ENCODE assay signal across 8 cellular contexts in the genomic region with DNA sequence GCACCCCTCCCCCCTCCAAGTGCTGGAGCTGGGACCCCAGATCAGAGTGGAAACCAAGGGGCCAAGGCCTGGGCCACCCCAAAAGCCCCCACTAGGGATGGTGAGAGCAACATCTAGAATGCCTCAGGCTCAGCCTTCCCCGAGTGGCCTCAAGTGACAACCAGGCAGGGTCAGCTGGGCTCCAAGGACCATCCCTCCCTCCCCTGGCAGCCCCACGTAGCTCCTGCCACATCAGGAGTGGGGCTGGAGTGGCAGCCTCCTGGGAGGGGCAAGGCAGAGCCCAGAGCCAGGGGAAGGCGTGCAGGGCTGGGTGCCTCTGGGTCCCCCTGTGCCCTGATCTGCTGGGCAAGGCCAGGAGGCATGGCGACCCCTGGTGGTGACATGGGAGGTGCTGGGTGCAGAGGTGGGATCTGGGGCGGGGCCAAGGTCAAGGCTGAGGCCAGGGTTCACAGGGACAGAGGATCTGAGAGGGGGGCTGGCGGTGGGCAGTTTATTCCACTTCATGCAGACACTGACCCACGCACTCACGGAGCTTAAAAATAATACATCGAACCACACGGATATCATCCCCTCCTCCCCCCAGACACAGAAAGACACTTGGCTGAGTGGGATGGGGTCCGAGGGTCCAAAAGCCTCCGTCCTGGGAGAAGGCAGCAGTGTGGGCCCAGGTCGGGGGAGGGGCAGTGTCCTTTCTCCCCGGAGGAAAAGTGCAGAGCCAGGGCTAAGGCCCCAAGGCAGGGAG. TPM values are rescaled to one million over a fixed set of nuclear protein-coding genes. Genes with fewer than 3 reads are reported as not detected.
DNase-seq lines count a peak whose midpoint lies in the region; ATAC-seq and TF ChIP-seq lines count a peak whose summit lies in the region.

No MANE protein-coding gene starts in this region.

- no peak overlapping the region for H3K27ac ChIP-seq in MM.1S (ENCODE audit: low read length)
- no peak overlapping the region for H3K27ac ChIP-seq in SU-DHL-6 (ENCODE audit: low read depth, low read length)
- no peak overlapping the region for H3K27ac ChIP-seq in right atrium auricular region

- H3K4me2 ChIP-seq in MM.1S (ENCODE audit: low read depth, low read length) (no peak overlapping the region), SU-DHL-6 (ENCODE audit: low read depth, low read length, poor library complexity, severe bottlenecking) (no peak overlapping the region)

- no peaks in the 10 kb centered on the region for H3K27me3 ChIP-seq in MM.1S (replicated peaks; ENCODE audit: insufficient read depth, low read length)
- no peaks in the 10 kb centered on the region for H3K27me3 ChIP-seq in SU-DHL-6 (ENCODE audit: low read length)
- H3K27me3 ChIP-seq in right atrium auricular region = no peaks in the 10 kb centered on the region

- no peaks in the 10 kb centered on the region for H3K27me3 Mint-ChIP-seq in activated naive CD8-positive, alpha-beta T cell treated with anti-CD3 and anti-CD28 coated beads for 36 hours

- H3K36me3 ChIP-seq in MM.1S (replicated peaks; ENCODE audit: insufficient read depth, low read length) (no peaks in the 10 kb centered on the region), SU-DHL-6 (ENCODE audit: low read length) (no peaks in the 10 kb centered on the region), right atrium auricular region (peaks cover 25% of the 10 kb centered on the region)

- intact Hi-C loops in sciatic nerve (cut with DNase I) = loop anchor here (5.0 kb wide), 1 partner anchor 47 kb away; no protein-coding TSS in a partner anchor

- no peak overlapping the region for H3K4me3 Mint-ChIP-seq in activated naive CD8-positive, alpha-beta T cell treated with anti-CD3 and anti-CD28 coated beads for 36 hours

- peak; percentile 83 for ATAC-seq in sciatic nerve
- no peak for ATAC-seq in GM21786 (IDR thresholded peaks at IDR 0.05; ENCODE audit: unreplicated experiment)

- no peaks in the 10 kb centered on the region for H3K9me3 Mint-ChIP-seq in activated naive CD8-positive, alpha-beta T cell treated with anti-CD3 and anti-CD28 coated beads for 36 hours

- no peak overlapping the region for H3K4me3 ChIP-seq in MM.1S (ENCODE audit: low read length)
- H3K4me3 ChIP-seq in SU-DHL-6 (ENCODE audit: insufficient read depth, low read length, poor library complexity, severe bottlenecking) = no peak overlapping the region
- no peak overlapping the region for H3K4me3 ChIP-seq in right atrium auricular region

- H3K9me2 ChIP-seq in MM.1S (replicated peaks; ENCODE audit: insufficient read depth, low read length) (no peaks in the 10 kb centered on the region), SU-DHL-6 (replicated peaks; ENCODE audit: insufficient read depth, low read length) (no peaks in the 10 kb centered on the region)

- TF ChIP-seq CTCF in AG09319 (IDR thresholded peaks at IDR 0.05; ENCODE audit: low read depth, low read length) (peak; percentile 88), MM.1S (IDR thresholded peaks at IDR 0.05; ENCODE audit: low read length) (peak; percentile 95), SU-DHL-6 (IDR thresholded peaks at IDR 0.05; ENCODE audit: insufficient read depth, low read length, poor library complexity, severe bottlenecking) (peak; percentile 95), right atrium auricular region (IDR thresholded peaks at IDR 0.05) (peak; percentile 83 to 93)

- no peak overlapping the region for H3K27ac Mint-ChIP-seq in activated naive CD8-positive, alpha-beta T cell treated with anti-CD3 and anti-CD28 coated beads for 36 hours

- peaks cover 4% of the 10 kb centered on the region for H3K36me3 Mint-ChIP-seq in activated naive CD8-positive, alpha-beta T cell treated with anti-CD3 and anti-CD28 coated beads for 36 hours

- H4K20me1 ChIP-seq in MM.1S (ENCODE audit: insufficient read depth, low read length) (no peaks in the 10 kb centered on the region), SU-DHL-6 (ENCODE audit: low read depth, low read length) (no peaks in the 10 kb centered on the region)

- DNase-seq in AG09319 (ENCODE audit: extremely low read depth, low read depth) (no peak), GM19238 (ENCODE audit: insufficient read length, low spot score) (peak; percentile 92), MM.1S (peak; percentile 73), right atrium auricular region (ENCODE audit: low spot score) (peak; percentile 78), sciatic nerve (ENCODE audit: low spot score) (peak; percentile 93)
- peak; percentile 91 for DNase-seq in activated naive CD8-positive, alpha-beta T cell treated with anti-CD3 and anti-CD28 coated beads for 36 hours

- H2AFZ ChIP-seq in MM.1S (ENCODE audit: low read length) = no peak overlapping the region
- H2AFZ ChIP-seq in SU-DHL-6 (ENCODE audit: low read depth, low read length, severe bottlenecking) = no peak overlapping the region

- H3K9ac ChIP-seq in MM.1S (ENCODE audit: low read length) (no peak overlapping the region), SU-DHL-6 (ENCODE audit: low read length) (no peak overlapping the region; the same call in 1 of the 2 replicates)

- no peaks in the 10 kb centered on the region for H3K4me1 ChIP-seq in MM.1S (ENCODE audit: low read length)
- H3K4me1 ChIP-seq in right atrium auricular region = peaks cover 0 to 25% of the 10 kb centered on the region in 2 donors

- H3K9me3 ChIP-seq in MM.1S (replicated peaks; ENCODE audit: insufficient read depth, low read length) = no peaks in the 10 kb centered on the region
- no peaks in the 10 kb centered on the region for H3K9me3 ChIP-seq in SU-DHL-6 (ENCODE audit: insufficient read depth, low read length)
- H3K9me3 ChIP-seq in right atrium auricular region = no peaks in the 10 kb centered on the region

- H3F3A ChIP-seq in MM.1S (ENCODE audit: insufficient read depth, low read length) = no peaks in the 10 kb centered on the region
- no peaks in the 10 kb centered on the region for H3F3A ChIP-seq in SU-DHL-6 (ENCODE audit: insufficient read depth)

- H3K79me2 ChIP-seq in MM.1S (ENCODE audit: low read length) = no peaks in the 10 kb centered on the region
- H3K79me2 ChIP-seq in SU-DHL-6 (ENCODE audit: insufficient read depth, low read length) = no peaks in the 10 kb centered on the region

- H3K4me1 Mint-ChIP-seq in activated naive CD8-positive, alpha-beta T cell treated with anti-CD3 and anti-CD28 coated beads for 36 hours = peaks cover 1% of the 10 kb centered on the region

RNA-seq across cellular contexts. Expression of gene EHD1, which starts 15.8 kb away (rescaled TPM):
- 100 to 1,000 TPM; 103 to 112 TPM for total RNA-seq in activated naive CD8-positive, alpha-beta T cell treated with anti-CD3 and anti-CD28 coated beads for 36 hours
- 10 to 100 TPM; 29.5 to 34.1 TPM for total RNA-seq in right atrium auricular region
- 64.5 TPM for total RNA-seq in sciatic nerve

RNA-seq across cellular contexts. Expression of gene ATG2A, which starts 22.8 kb away (rescaled TPM):
- total RNA-seq in activated naive CD8-positive, alpha-beta T cell treated with anti-CD3 and anti-CD28 coated beads for 36 hours = 10 to 100 TPM; 17.3 to 18.0 TPM
- total RNA-seq in right atrium auricular region (10 to 100 TPM; 16.0 to 24.1 TPM), sciatic nerve (28.0 TPM)

RNA-seq across cellular contexts. Expression of gene PPP2R5B, which starts 30.2 kb away (rescaled TPM):
- 10 to 100 TPM; 11.3 to 11.4 TPM for total RNA-seq in activated naive CD8-positive, alpha-beta T cell treated with anti-CD3 and anti-CD28 coated beads for 36 hours
- total RNA-seq in right atrium auricular region (10 to 100 TPM; 21.5 to 23.0 TPM), sciatic nerve (21.1 TPM)

RNA-seq across cellular contexts. Expression of gene GPHA2, which starts 41.5 kb away (rescaled TPM):
- total RNA-seq in activated naive CD8-positive, alpha-beta T cell treated with anti-CD3 and anti-CD28 coated beads for 36 hours = not detected
- not detected for total RNA-seq in right atrium auricular region
- total RNA-seq in sciatic nerve = not detected

RNA-seq across cellular contexts. Expression of gene CDC42BPG, which starts 49.8 kb away (rescaled TPM):
- under 1 TPM; 0.46 to 0.54 TPM for total RNA-seq in activated naive CD8-positive, alpha-beta T cell treated with anti-CD3 and anti-CD28 coated beads for 36 hours
- 1 to 10 TPM in 1 of 2 donors, under 1 TPM in 1; 0.33 to 1.0 TPM for total RNA-seq in right atrium auricular region
- 0.58 TPM for total RNA-seq in sciatic nerve
